Comparison of ENCODE assay signal across 28 cellular contexts in genomic region chr3:69530554-69530953, GRCh38.
DNase-seq lines count a peak whose midpoint lies in the region; ATAC-seq, FAIRE-seq and TF ChIP-seq lines count a peak whose summit lies in the region.
"Had no signal": no experiment of that assay in that cellular context is flagged by ENCODE, and none has a peak within 500 bp of the region (broad histone marks: within the 10 kb centered on the region; RNA-seq: fewer than 3 reads in every experiment).

No MANE protein-coding gene starts in this region.

- FAIRE-seq in D721Med (lab: Jason Lieb, UNC): peak; percentile 51
- FAIRE-seq: A204.1, A549 had no signal

- ATAC-seq in esophagus mucosa: peak; percentile 61
- ATAC-seq: A549; CD8-positive, alpha-beta T cell had no signal

- peak; percentile 54 for DNase-seq in D341Med (ENCODE audit: low spot score)
- DNase-seq in D721Med (ENCODE audit: insufficient read length, low spot score): no peak
- no peak for DNase-seq in NCI-H2081 treated with DMSO at 0.1 percent for 48 hours (lab: John Stamatoyannopoulos, UW)
- no peak for DNase-seq in NCI-H748 treated with DMSO at 0.1 percent for 48 hours (lab: John Stamatoyannopoulos, UW)
- no peak for DNase-seq in activated gamma-delta T cell (lab: John Stamatoyannopoulos, UW)
- DNase-seq: 8988T; ACHN; AML-193; BE2C; C1 segment of cervical spinal cord; Caco-2; Calu3; CD4-positive, alpha-beta memory T cell; CD4-positive, alpha-beta T cell; CD4-positive, CD25-positive, alpha-beta regulatory T cell; CD8-positive, alpha-beta memory T cell; CD8-positive, alpha-beta T cell; COR-L47; DMS 273 treated with DMSO at 0.1 percent for 48 hours; DMS153; DMS53; DMS79; DMS79 treated with DMSO at 0.1 percent for 48 hours; DND-41; EL had no signal

- no peak for TF ChIP-seq CTCF in D721Med (IDR thresholded peaks at IDR 0.05; ENCODE audit: insufficient read depth, missing control alignments)
